In genomic region chr11:119056397-119056999, GRCh38 we compare ENCODE assay signal across 8 cellular contexts. TPM values are rescaled to one million over a fixed set of nuclear protein-coding genes. Genes with fewer than 3 reads are reported as not detected.
DNase-seq lines count a peak whose midpoint lies in the region; ATAC-seq and TF ChIP-seq lines count a peak whose summit lies in the region.

No MANE protein-coding gene starts in this region.

- peak overlapping the region; percentile 72 for H2AFZ ChIP-seq in GM23248
- peak overlapping the region; percentile 63 for H2AFZ ChIP-seq in fibroblast of lung (ENCODE audit: low read length)
- H2AFZ ChIP-seq in neuron (ENCODE audit: low read depth, low read length): peak overlapping the region; percentile 78

- in situ Hi-C loops in GM23248 (cut with MboI): no loop called here

- H3K9me2 ChIP-seq in DOHH2 (replicated peaks; ENCODE audit: control insufficient read depth, low read length): no peaks in the 10 kb centered on the region
- no peaks in the 10 kb centered on the region for H3K9me2 ChIP-seq in GM23248 (ENCODE audit: insufficient read depth)

- H3K9me3 ChIP-seq in DOHH2 (ENCODE audit: control insufficient read depth, insufficient read depth, low read length) (no peaks in the 10 kb centered on the region), GM23248 (ENCODE audit: low read depth) (no peaks in the 10 kb centered on the region), fibroblast of lung (ENCODE audit: control insufficient read depth, insufficient read depth, low read depth, low read length) (no peaks in the 10 kb centered on the region), neuron (ENCODE audit: low read length) (no peaks in the 10 kb centered on the region), uterus (no peaks in the 10 kb centered on the region)

- H3K27me3 ChIP-seq in DOHH2 (ENCODE audit: control insufficient read depth, low read length): no peaks in the 10 kb centered on the region
- no peaks in the 10 kb centered on the region for H3K27me3 ChIP-seq in GM23248 (replicated peaks; ENCODE audit: insufficient read depth)
- H3K27me3 ChIP-seq in fibroblast of lung (ENCODE audit: control insufficient read depth, insufficient read depth, low read length): no peaks in the 10 kb centered on the region
- H3K27me3 ChIP-seq in neuron (ENCODE audit: insufficient read depth, low read length): no peaks in the 10 kb centered on the region
- H3K27me3 ChIP-seq in uterus: no peaks in the 10 kb centered on the region

- peak overlapping the region; percentile 93 for H3K9ac ChIP-seq in GM23248
- H3K9ac ChIP-seq in fibroblast of lung (ENCODE audit: insufficient read depth, low read length): peak overlapping the region; percentile 96

- H3K4me3 ChIP-seq in DOHH2 (ENCODE audit: low read length) (peak overlapping the region; percentile 95), GM23248 (peak overlapping the region; percentile 88), fibroblast of lung (replicated peaks in 1 of 4; ENCODE audit: control extremely low read depth in 1 of 4, insufficient read depth in 1 of 4, low read depth in 3 of 4, low read length in 4 of 4) (peak overlapping the region; percentile 77 to 94 (median 86)), neuron (ENCODE audit: low read length) (peak overlapping the region; percentile 72), uterus (peak overlapping the region; percentile 61 to 86)

- DNase-seq in GM23248 (peak; percentile 54), NCI-H1092 (lab: John Stamatoyannopoulos, UW) (peak; percentile 45), activated T-cell treated with anti-CD3 and anti-CD28 coated beads for 48 hours (ENCODE audit: low read depth) (peak; percentile 25), fibroblast of lung (ENCODE audit: low read depth in 2 of 2) (no peak), uterus (peak in 1 of 2 donors; percentile 41)

- ATAC-seq in GM18519 (IDR thresholded peaks at IDR 0.05; ENCODE audit: low FRiP score, unreplicated experiment): no peak

- H3K79me2 ChIP-seq in DOHH2 (ENCODE audit: control insufficient read depth, low read length): peaks cover 37% of the 10 kb centered on the region
- H3K79me2 ChIP-seq in GM23248 (ENCODE audit: insufficient read depth): peaks cover 55% of the 10 kb centered on the region
- peaks cover 21% of the 10 kb centered on the region for H3K79me2 ChIP-seq in fibroblast of lung (ENCODE audit: control insufficient read depth, insufficient read depth, low read length)

- H4K20me1 ChIP-seq in DOHH2 (ENCODE audit: control insufficient read depth, insufficient read depth, low read depth, low read length): peaks cover 8% of the 10 kb centered on the region; the same call in 1 of the 2 replicates
- no peaks in the 10 kb centered on the region for H4K20me1 ChIP-seq in GM23248 (ENCODE audit: insufficient read depth)
- H4K20me1 ChIP-seq in fibroblast of lung (ENCODE audit: control insufficient read depth, extremely low read depth, insufficient read depth, low read length): no peaks in the 10 kb centered on the region

- H3K4me1 ChIP-seq in DOHH2 (ENCODE audit: control insufficient read depth, low read length): peaks cover 17% of the 10 kb centered on the region
- H3K4me1 ChIP-seq in GM23248 (ENCODE audit: insufficient read depth): peaks cover 13% of the 10 kb centered on the region; the same call in 1 of the 2 replicates
- no peaks in the 10 kb centered on the region for H3K4me1 ChIP-seq in fibroblast of lung (ENCODE audit: control insufficient read depth, extremely low read depth, insufficient read depth, low read length)
- H3K4me1 ChIP-seq in neuron (ENCODE audit: insufficient read depth, low read length): peaks cover 14% of the 10 kb centered on the region
- H3K4me1 ChIP-seq in uterus: peaks cover 4 to 18% of the 10 kb centered on the region in 2 donors

- TF ChIP-seq CTCF in DOHH2 (IDR thresholded peaks at IDR 0.05; ENCODE audit: low read depth, low read length, poor library complexity, severe bottlenecking) (no peak), fibroblast of lung (conservative IDR thresholded peaks at IDR 0.05 in 1 of 2, IDR thresholded peaks at IDR 0.05 in 1 of 2; ENCODE audit: low read depth in 1 of 2, low read length in 2 of 2) (no peak), uterus (IDR thresholded peaks at IDR 0.05) (no peak)

- intact Hi-C loops in uterus (cut with DNase I; ENCODE audit: low total_unique reads): no loop called here

- H3K4me2 ChIP-seq in DOHH2 (ENCODE audit: low read length): peak overlapping the region; percentile 92
- peak overlapping the region; percentile 78 for H3K4me2 ChIP-seq in GM23248 (ENCODE audit: unreplicated experiment)
- peak overlapping the region; percentile 98 for H3K4me2 ChIP-seq in fibroblast of lung (ENCODE audit: extremely low read depth, insufficient read depth, low read length)

- H3F3A ChIP-seq in DOHH2 (ENCODE audit: control insufficient read depth, insufficient read depth) (no peaks in the 10 kb centered on the region), GM23248 (ENCODE audit: insufficient read depth) (peaks cover 10% of the 10 kb centered on the region; the same call in 1 of the 2 replicates)

- 0 to 1% methylated on average over 28 to 46 of the region's 48 CpGs for WGBS in GM23248 (ENCODE audit: low coverage in 1 of 2, low lambda C conversion rate in 2 of 2, missing lambda C conversion rate in 2 of 2), 2 experiments

- H3K27ac ChIP-seq in DOHH2 (ENCODE audit: low read depth, low read length) (peak overlapping the region; percentile 62), GM23248 (peak overlapping the region; percentile 82), fibroblast of lung (ENCODE audit: insufficient read depth, low read length) (peak overlapping the region; percentile 89), uterus (peak overlapping the region; percentile 66 to 82)

- H3K36me3 ChIP-seq in DOHH2 (ENCODE audit: control insufficient read depth, low read length): peaks cover 49% of the 10 kb centered on the region
- peaks cover 18% of the 10 kb centered on the region; the same call in 1 of the 2 replicates for H3K36me3 ChIP-seq in GM23248 (ENCODE audit: low read depth)
- peaks cover 25% of the 10 kb centered on the region for H3K36me3 ChIP-seq in fibroblast of lung (ENCODE audit: control insufficient read depth, insufficient read depth, low read length)
- peaks cover 38% of the 10 kb centered on the region for H3K36me3 ChIP-seq in neuron (ENCODE audit: insufficient read depth, low read length)
- H3K36me3 ChIP-seq in uterus: no peaks in the 10 kb centered on the region

- TF ChIP-seq POLR2A in uterus (IDR thresholded peaks at IDR 0.05): no peak

RNA-seq across cellular contexts. Expression of gene HYOU1, which starts 0.5 kb away (rescaled TPM):
- 85.4 and 97.0 TPM in 2 replicates for total RNA-seq in GM23248 (2014; rRNA removed; shearing (Covaris generic))
- 56.3 and 58.5 TPM in 2 replicates for polyA plus RNA-seq in GM23248 (2016; fragmentation: Nextera tagmentation; extraction: Ambion mirVana)
- 73.7 and 77.3 TPM in 2 replicates for total RNA-seq in fibroblast of lung
- polyA plus RNA-seq in fibroblast of lung: 85.6 and 116 TPM in 2 replicates
- polyA plus RNA-seq in fibroblast of lung (2012): 65.1 and 73.4 TPM in 2 replicates
- polyA minus RNA-seq in fibroblast of lung (ENCODE audit: low replicate concordance): 242 and 296 TPM in 2 replicates
- 10 to 100 TPM; 10.8 to 91.4 (median 61.2) TPM for total RNA-seq in uterus

RNA-seq across cellular contexts. Expression of gene VPS11, which starts 11.1 kb away (rescaled TPM):
- total RNA-seq in GM23248 (2014; rRNA removed; shearing (Covaris generic)): 21.0 and 27.9 TPM in 2 replicates
- 22.3 and 24.1 TPM in 2 replicates for polyA plus RNA-seq in GM23248 (2016; fragmentation: Nextera tagmentation; extraction: Ambion mirVana)
- total RNA-seq in fibroblast of lung: 26.7 and 34.3 TPM in 2 replicates
- polyA plus RNA-seq in fibroblast of lung: 9.1 and 13.7 TPM in 2 replicates
- polyA plus RNA-seq in fibroblast of lung (2012): 22.7 and 32.1 TPM in 2 replicates
- 41.3 and 58.3 TPM in 2 replicates for polyA minus RNA-seq in fibroblast of lung (ENCODE audit: low replicate concordance)
- total RNA-seq in uterus: 10 to 100 TPM; 25.6 to 86.6 (median 36.3) TPM

RNA-seq across cellular contexts. Expression of gene SLC37A4, which starts 25.8 kb away (rescaled TPM):
- 11.1 and 13.7 TPM in 2 replicates for total RNA-seq in GM23248 (2014; rRNA removed; shearing (Covaris generic))
- 7.8 and 7.9 TPM in 2 replicates for polyA plus RNA-seq in GM23248 (2016; fragmentation: Nextera tagmentation; extraction: Ambion mirVana)
- total RNA-seq in fibroblast of lung: 10.0 and 10.1 TPM in 2 replicates
- 12.6 and 14.4 TPM in 2 replicates for polyA plus RNA-seq in fibroblast of lung
- polyA plus RNA-seq in fibroblast of lung (2012): 6.9 and 11.2 TPM in 2 replicates
- polyA minus RNA-seq in fibroblast of lung (ENCODE audit: low replicate concordance): 16.5 and 33.4 TPM in 2 replicates
- total RNA-seq in uterus: 10 to 100 TPM in 2 of 4 donors, 1 to 10 TPM in 2; 7.4 to 18.1 (median 11.9) TPM

RNA-seq across cellular contexts. Expression of gene HMBS, which starts 28.2 kb away (rescaled TPM):
- 5.1 and 8.5 TPM in 2 replicates for total RNA-seq in GM23248 (2014; rRNA removed; shearing (Covaris generic))
- polyA plus RNA-seq in GM23248 (2016; fragmentation: Nextera tagmentation; extraction: Ambion mirVana): 46.1 and 53.3 TPM in 2 replicates
- 6.9 and 9.4 TPM in 2 replicates for total RNA-seq in fibroblast of lung
- polyA plus RNA-seq in fibroblast of lung: 23.8 and 36.6 TPM in 2 replicates
- 27.3 and 41.7 TPM in 2 replicates for polyA plus RNA-seq in fibroblast of lung (2012)
- 39.2 and 56.3 TPM in 2 replicates for polyA minus RNA-seq in fibroblast of lung (ENCODE audit: low replicate concordance)
- total RNA-seq in uterus: 10 to 100 TPM in 3 of 4 donors, 1 to 10 TPM in 1; 9.5 to 19.9 (median 15.3) TPM

RNA-seq across cellular contexts. Expression of gene TRAPPC4, which starts 37.9 kb away (rescaled TPM):
- total RNA-seq in GM23248 (2014; rRNA removed; shearing (Covaris generic)): 70.4 and 90.6 TPM in 2 replicates
- polyA plus RNA-seq in GM23248 (2016; fragmentation: Nextera tagmentation; extraction: Ambion mirVana): 207 and 210 TPM in 2 replicates
- 60.6 and 74.7 TPM in 2 replicates for total RNA-seq in fibroblast of lung
- polyA plus RNA-seq in fibroblast of lung: 109 and 207 TPM in 2 replicates
- 83.0 and 142 TPM in 2 replicates for polyA plus RNA-seq in fibroblast of lung (2012)
- 73.0 and 116 TPM in 2 replicates for polyA minus RNA-seq in fibroblast of lung (ENCODE audit: low replicate concordance)
- 10 to 100 TPM in 2 of 4 donors, 1 to 10 TPM in 2; 8.2 to 55.4 (median 28.6) TPM for total RNA-seq in uterus

Comparison
In these comparisons a context has a peak if more than half of its experiments do, and no peak if none do; other contexts are left out.
1. DNase-seq: peak in GM23248 (single experiment), NCI-H1092 (single experiment) and activated T-cell treated with anti-CD3 and anti-CD28 coated beads for 48 hours (single experiment); none in fibroblast of lung (0 of 2).
2. Peak in every context shown above with its lines, with median percentiles within 50 percentile points of each other: H3K27ac ChIP-seq, H3K4me2 ChIP-seq, H3K4me3 ChIP-seq and H2AFZ ChIP-seq.